ENCODE assay signal across 15 cellular contexts in genomic region chr1:109444376-109444775, GRCh38. TPM values are rescaled to one million over a fixed set of nuclear protein-coding genes. Genes with fewer than 3 reads are reported as not detected.
"Had no signal": no experiment of that assay in that cellular context is flagged by ENCODE, and none has a peak within 500 bp of the region (broad histone marks: within the 10 kb centered on the region; RNA-seq: fewer than 3 reads in every experiment).

No MANE protein-coding gene starts in this region.

- ATAC-seq: psoas muscle; sciatic nerve; stimulated activated naive B cell treated with anti-CD40 and anti-IgM and Interleukin-4, amounts not matched to agents 10 μg/mL and 1 μg/mL and 100 μg/mL, for 72 hours had no signal

- H3K4me3 ChIP-seq: adrenal gland, coronary artery, psoas muscle, tibial nerve had no signal

- DNase-seq: activated CD4-positive, alpha-beta T cell treated with anti-CD3 and anti-CD28 coated beads, Interleukin-2, amount 10 ng/mL, durations not matched to agents 7 days and 5 days; activated CD4-positive, CD25-positive, alpha-beta regulatory T cell; activated CD8-positive, alpha-beta memory T cell treated with anti-CD3 and anti-CD28 coated beads for 24 hours; activated naive CD4-positive, alpha-beta T cell treated with anti-CD3 and anti-CD28 coated beads for 36 hours; adrenal gland; central memory CD4-positive, alpha-beta T cell; effector CD4-positive, alpha-beta T cell; kidney glomerular epithelial cell; psoas muscle; stimulated activated CD4-positive, alpha-beta T cell treated with anti-CD3 and anti-CD28 coated beads, Interleukin-2, amount 100 ng/mL, for 24 hours; stimulated activated naive B cell treated with anti-CD40 and anti-IgM and Interleukin-4, amounts not matched to agents 10 μg/mL and 1 μg/mL and 100 μg/mL, for 72 hours had no signal

RNA-seq across cellular contexts. Expression of gene SYPL2, which starts 22.0 kb away (rescaled TPM):
- total RNA-seq: activated CD4-positive, alpha-beta T cell treated with anti-CD3 and anti-CD28 coated beads, Interleukin-2, amount 10 ng/mL, durations not matched to agents 7 days and 5 days; endothelial cell of umbilical vein had no signal
